ENCODE assay signal across 1 cellular context in genomic region chr1:27832762-27833161, GRCh38.
TF ChIP-seq lines count a peak whose summit lies in the region.

No MANE protein-coding gene starts in this region.

TF ChIP-seq in SK-N-SH, 30 proteins besides CTCF, POLR2A, EP300 and RAD21 (continued from another document):
- no peak for TF ChIP-seq ZBTB33 (IDR thresholded peaks at IDR 0.05; ENCODE audit: borderline replicate concordance, low read depth)
- no peak for TF ChIP-seq EZH2phosphoT487 (IDR thresholded peaks at IDR 0.05; ENCODE audit: borderline replicate concordance, low read depth)
- no peak for TF ChIP-seq YY1 (IDR thresholded peaks at IDR 0.05; ENCODE audit: low read depth)
- no peak for TF ChIP-seq FOXJ3 (CRISPR knock-in tag; IDR thresholded peaks at IDR 0.05)
- no peak for TF ChIP-seq GABPA (IDR thresholded peaks at IDR 0.05; ENCODE audit: low read depth)
- TF ChIP-seq JUND (IDR thresholded peaks at IDR 0.05): peak; percentile 49
- no peak for TF ChIP-seq IRF3 (IDR thresholded peaks at IDR 0.05; ENCODE audit: low read depth, low read length)
- TF ChIP-seq MEF2A (IDR thresholded peaks at IDR 0.05; ENCODE audit: borderline replicate concordance, low read depth): no peak
- no peak for TF ChIP-seq NRF1 (IDR thresholded peaks at IDR 0.05; ENCODE audit: low read depth, low read length)
- no peak for TF ChIP-seq TAF1 (IDR thresholded peaks at IDR 0.05; ENCODE audit: borderline replicate concordance, low read depth, low read length)
- TF ChIP-seq REST (IDR thresholded peaks at IDR 0.05; ENCODE audit: low read depth, low read length): no peak
- TF ChIP-seq MXI1 (IDR thresholded peaks at IDR 0.05; ENCODE audit: low read depth, low read length): no peak
- peak; percentile 47 for TF ChIP-seq NFIC (IDR thresholded peaks at IDR 0.05; ENCODE audit: borderline replicate concordance)
- no peak for TF ChIP-seq ELF1 (IDR thresholded peaks at IDR 0.05)
- TF ChIP-seq GATA2 (CRISPR knock-in tag; IDR thresholded peaks at IDR 0.05): no peak
- TF ChIP-seq PBX3 (IDR thresholded peaks at IDR 0.05): 0 out of 2 replicates have a peak, but pooled peaks have one; percentile 5
- TF ChIP-seq TCF12 (IDR thresholded peaks at IDR 0.05): peak; percentile 30; the same call in 1 of the 2 replicates
- TF ChIP-seq RFX5 (IDR thresholded peaks at IDR 0.05; ENCODE audit: low read length): no peak
- TF ChIP-seq, protein P1, sequence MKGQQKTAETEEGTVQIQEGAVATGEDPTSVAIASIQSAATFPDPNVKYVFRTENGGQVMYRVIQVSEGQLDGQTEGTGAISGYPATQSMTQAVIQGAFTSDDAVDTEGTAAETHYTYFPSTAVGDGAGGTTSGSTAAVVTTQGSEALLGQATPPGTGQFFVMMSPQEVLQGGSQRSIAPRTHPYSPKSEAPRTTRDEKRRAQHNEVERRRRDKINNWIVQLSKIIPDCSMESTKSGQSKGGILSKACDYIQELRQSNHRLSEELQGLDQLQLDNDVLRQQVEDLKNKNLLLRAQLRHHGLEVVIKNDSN (IDR thresholded peaks at IDR 0.05; ENCODE audit: borderline replicate concordance, low read depth): no peak
- no peak for TF ChIP-seq SMC3 (IDR thresholded peaks at IDR 0.05; ENCODE audit: low read depth, low read length)
- TF ChIP-seq CHD2 (IDR thresholded peaks at IDR 0.05; ENCODE audit: low read length, partially characterized antibody): no peak
- TF ChIP-seq USF2 (IDR thresholded peaks at IDR 0.05; ENCODE audit: borderline replicate concordance, low read depth, low read length): no peak
